Comparison of ENCODE assay signal across 18 cellular contexts in the genomic region with DNA sequence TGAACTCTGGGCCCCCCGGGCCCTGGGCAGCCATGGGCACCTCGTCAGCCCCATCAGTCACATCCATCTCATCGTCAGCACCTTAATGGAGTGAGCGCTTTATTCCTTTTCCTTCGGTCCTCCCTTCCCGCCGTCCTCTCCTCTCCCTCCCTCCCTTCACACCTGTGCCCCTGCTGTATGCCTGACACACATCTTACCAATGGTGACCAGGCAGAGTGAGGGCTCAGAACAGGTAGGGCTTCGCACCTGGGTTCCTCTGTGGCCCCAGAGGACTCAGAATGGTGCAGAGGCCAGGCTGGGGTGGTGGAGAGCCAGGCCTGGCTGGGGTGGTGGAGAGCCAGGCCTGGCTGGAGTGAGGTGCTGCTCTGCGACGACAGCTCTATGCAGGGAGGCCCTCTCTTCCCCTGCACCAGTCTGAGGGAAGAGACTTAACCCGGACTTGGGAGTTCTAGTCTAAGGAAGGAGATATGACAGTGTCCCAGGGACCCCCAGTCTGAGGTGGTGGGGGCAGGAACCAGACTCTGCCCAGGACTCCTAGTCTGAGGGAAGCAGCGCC. TPM values are rescaled to one million over a fixed set of nuclear protein-coding genes. Genes with fewer than 3 reads are reported as not detected.
"Had no signal": no experiment of that assay in that cellular context is flagged by ENCODE, and none has a peak within 500 bp of the region (broad histone marks: within the 10 kb centered on the region; RNA-seq: fewer than 3 reads in every experiment).

No MANE protein-coding gene starts in this region.

- H3K27ac ChIP-seq: brain microvascular endothelial cell, heart left ventricle, pancreas, transverse colon had no signal

- H3K27me3 Mint-ChIP-seq: activated naive CD8-positive, alpha-beta T cell; dendritic cell treated with granulocyte-macrophage colony-stimulating factor and Interleukin-4, amounts not matched to agents 40 ng/mL and 50 ng/mL, for 4 days; effector memory CD8-positive, alpha-beta T cell; stimulated activated memory B cell treated with anti-CD40 and anti-IgM and Interleukin-4, amounts not matched to agents 10 μg/mL and 1 μg/mL and 100 μg/mL, for 72 hours; T-cell had no signal

- FAIRE-seq: pancreas had no signal

- H3K4me1 ChIP-seq: pancreas, transverse colon had no signal

- H3K9me3 ChIP-seq: heart left ventricle, pancreas, transverse colon had no signal

- H3K4me3 Mint-ChIP-seq: activated naive CD8-positive, alpha-beta T cell; activated T-cell treated with anti-CD3 and anti-CD28 coated beads, Interleukin-2, amount 50 U/mL, for 4 hours; dendritic cell treated with granulocyte-macrophage colony-stimulating factor and Interleukin-4, amounts not matched to agents 40 ng/mL and 50 ng/mL, for 4 days; effector memory CD8-positive, alpha-beta T cell; stimulated activated memory B cell treated with anti-CD40 and anti-IgM and Interleukin-4, amounts not matched to agents 10 μg/mL and 1 μg/mL and 100 μg/mL, for 72 hours; T-cell had no signal

- H3K4me3 ChIP-seq: heart left ventricle, lung, pancreas, transverse colon had no signal

- H3K27me3 ChIP-seq: brain microvascular endothelial cell, heart left ventricle, pancreas, transverse colon had no signal

- H3K9me3 Mint-ChIP-seq: activated T-cell treated with anti-CD3 and anti-CD28 coated beads, Interleukin-2, amount 50 U/mL, for 4 hours; dendritic cell treated with granulocyte-macrophage colony-stimulating factor and Interleukin-4, amounts not matched to agents 40 ng/mL and 50 ng/mL, for 4 days; effector memory CD8-positive, alpha-beta T cell; stimulated activated memory B cell treated with anti-CD40 and anti-IgM and Interleukin-4, amounts not matched to agents 10 μg/mL and 1 μg/mL and 100 μg/mL, for 72 hours; T-cell had no signal

- H3K27ac Mint-ChIP-seq: activated naive CD8-positive, alpha-beta T cell; dendritic cell treated with granulocyte-macrophage colony-stimulating factor and Interleukin-4, amounts not matched to agents 40 ng/mL and 50 ng/mL, for 4 days; stimulated activated memory B cell treated with anti-CD40 and anti-IgM and Interleukin-4, amounts not matched to agents 10 μg/mL and 1 μg/mL and 100 μg/mL, for 72 hours; T-cell had no signal

- DNase-seq: activated CD4-positive, alpha-beta T cell treated with anti-CD3 and anti-CD28 coated beads for 1 hour; activated CD4-positive, alpha-beta T cell treated with anti-CD3 and anti-CD28 coated beads, Interleukin-2, amount 50 U/mL, for 4 hours; activated gamma-delta T cell; activated T-cell treated with anti-CD3 and anti-CD28 coated beads, Interleukin-2, amount 50 U/mL, for 4 hours; brain microvascular endothelial cell; cerebellar nuclear complex; effector memory CD8-positive, alpha-beta T cell; foreskin melanocyte; heart left ventricle; pancreas; T-cell; T1000; transverse colon had no signal

- ATAC-seq: effector memory CD8-positive, alpha-beta T cell; pancreas; stimulated activated memory B cell treated with anti-CD40 and anti-IgM and Interleukin-4, amounts not matched to agents 10 μg/mL and 1 μg/mL and 100 μg/mL, for 72 hours; T-cell had no signal

RNA-seq across cellular contexts. Expression of a gene that starts 44.8 kb away (rescaled TPM):
- total RNA-seq: activated T-cell treated with anti-CD3 and anti-CD28 coated beads, Interleukin-2, amount 50 U/mL, for 4 hours; fibroblast of lung; heart left ventricle; lung; pancreas; T-cell; transverse colon had no signal
- polyA plus RNA-seq: fibroblast of lung, heart left ventricle, pancreas had no signal
